Comparison of ENCODE assay signal across 1 cellular context in genomic region chr19:18045307-18046013, GRCh38.
TF ChIP-seq lines count a peak whose summit lies in the region.

No MANE protein-coding gene starts in this region.

TF ChIP-seq in IMR-90, 13 proteins besides CTCF, POLR2A, EP300 and RAD21:
- no peak for TF ChIP-seq NFE2L2 (IDR thresholded peaks at IDR 0.05; ENCODE audit: low read depth, low read length)
- no peak for TF ChIP-seq USF2 (IDR thresholded peaks at IDR 0.05; ENCODE audit: low read depth, low read length)
- TF ChIP-seq RFX5 (IDR thresholded peaks at IDR 0.05; ENCODE audit: low read depth, low read length): no peak
- TF ChIP-seq BHLHE40 (IDR thresholded peaks at IDR 0.05; ENCODE audit: low read depth, low read length): no peak
- TF ChIP-seq ELK1 (IDR thresholded peaks at IDR 0.05; ENCODE audit: borderline replicate concordance, low read depth, low read length): no peak
- no peak for TF ChIP-seq RCOR1 (IDR thresholded peaks at IDR 0.05; ENCODE audit: insufficient replicate concordance, low read length)
- no peak for TF ChIP-seq SMC3 (IDR thresholded peaks at IDR 0.05; ENCODE audit: low read depth, low read length)
- TF ChIP-seq MXI1 (IDR thresholded peaks at IDR 0.05; ENCODE audit: borderline replicate concordance, low read depth, low read length): no peak
- no peak for TF ChIP-seq CHD1 (IDR thresholded peaks at IDR 0.05; ENCODE audit: low read depth, low read length)
- TF ChIP-seq MAZ (IDR thresholded peaks at IDR 0.05; ENCODE audit: borderline replicate concordance, low read depth, low read length): no peak
- no peak for TF ChIP-seq MAFK (IDR thresholded peaks at IDR 0.05; ENCODE audit: low read depth, low read length)
- TF ChIP-seq CEBPB (IDR thresholded peaks at IDR 0.05; ENCODE audit: low read depth, low read length): no peak
- TF ChIP-seq FOS (IDR thresholded peaks at IDR 0.05; ENCODE audit: low read depth, low read length): no peak
